In genomic region chr17:4514779-4515178, GRCh38 we compare ENCODE assay signal across 16 cellular contexts. TPM values are rescaled to one million over a fixed set of nuclear protein-coding genes. Genes with fewer than 3 reads are reported as not detected.
"Had no signal": no experiment of that assay in that cellular context is flagged by ENCODE, and none has a peak within 500 bp of the region (broad histone marks: within the 10 kb centered on the region; RNA-seq: fewer than 3 reads in every experiment).

No MANE protein-coding gene starts in this region.

- H3K27me3 ChIP-seq: ovary had no signal

- DNase-seq: activated B cell treated with CpG ODN at 0.5 μM for 24 hours; activated CD4-positive, alpha-beta T cell treated with anti-CD3 and anti-CD28 coated beads, Interleukin-2, amount 50 U/mL, for 1 hour; activated naive CD4-positive, alpha-beta T cell treated with anti-CD3 and anti-CD28 coated beads, Interleukin-2, amount 50 U/mL, for 16 hours; activated T-cell treated with anti-CD3 and anti-CD28 coated beads, Interleukin-2, amount 50 U/mL, for 1 hour; effector memory CD8-positive, alpha-beta T cell; erythroblast; hypothalamus; left colon; ovary; retina; T-cell had no signal

- H3K4me3 ChIP-seq: ovary, SK-N-MC, skin epidermis had no signal

- H3K27ac ChIP-seq: ovary, SK-N-MC had no signal

- ATAC-seq: effector memory CD8-positive, alpha-beta T cell; stimulated activated memory B cell treated with anti-CD40 and anti-IgM and Interleukin-4, amounts not matched to agents 10 μg/mL and 1 μg/mL and 100 μg/mL, for 72 hours; T-cell had no signal

- H3K9me3 ChIP-seq: ovary had no signal

- H3K36me3 ChIP-seq: ovary had no signal

RNA-seq across cellular contexts. Expression of gene GGT6, which starts 45.6 kb away (rescaled TPM):
- total RNA-seq: activated B cell treated with CpG ODN at 0.5 μM for 24 hours, glomerular endothelial cell, T-cell had no signal
- polyA plus RNA-seq: neural cell had no signal
